Comparison of ENCODE assay signal across 1 cellular context in genomic region chr4:6974138-6974848, GRCh38.
TF ChIP-seq lines count a peak whose summit lies in the region.

No MANE protein-coding gene starts in this region.

TF ChIP-seq in HepG2, 621 proteins besides CTCF, POLR2A, EP300 and RAD21 (continued from another document and continues in another):
- TF ChIP-seq, protein P1, sequence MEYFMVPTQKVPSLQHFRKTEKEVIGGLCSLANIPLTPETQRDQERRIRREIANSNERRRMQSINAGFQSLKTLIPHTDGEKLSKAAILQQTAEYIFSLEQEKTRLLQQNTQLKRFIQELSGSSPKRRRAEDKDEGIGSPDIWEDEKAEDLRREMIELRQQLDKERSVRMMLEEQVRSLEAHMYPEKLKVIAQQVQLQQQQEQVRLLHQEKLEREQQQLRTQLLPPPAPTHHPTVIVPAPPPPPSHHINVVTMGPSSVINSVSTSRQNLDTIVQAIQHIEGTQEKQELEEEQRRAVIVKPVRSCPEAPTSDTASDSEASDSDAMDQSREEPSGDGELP (IDR thresholded peaks at IDR 0.05; ENCODE audit: borderline replicate concordance, low read depth) = peak; percentile 99
- no peak for TF ChIP-seq GLI4 (CRISPR knock-in tag; IDR thresholded peaks at IDR 0.05; ENCODE audit: borderline replicate concordance)
- TF ChIP-seq PHF21A (CRISPR knock-in tag; IDR thresholded peaks at IDR 0.05) = no peak
- TF ChIP-seq PRMT3 (CRISPR knock-in tag; IDR thresholded peaks at IDR 0.05; ENCODE audit: borderline replicate concordance, low read depth) = no peak
- no peak for TF ChIP-seq FOXA3 (CRISPR knock-in tag; IDR thresholded peaks at IDR 0.05)
- TF ChIP-seq SIN3A (IDR thresholded peaks at IDR 0.05; ENCODE audit: borderline replicate concordance, low read depth, low read length) = 0 out of 2 replicates have a peak, but pooled peaks have one; percentile 34
- TF ChIP-seq PPARG (CRISPR knock-in tag; conservative IDR thresholded peaks at IDR 0.05) = no peak
- no peak for TF ChIP-seq SP2 (CRISPR knock-in tag; IDR thresholded peaks at IDR 0.05)
- TF ChIP-seq GPN1 (CRISPR knock-in tag; IDR thresholded peaks at IDR 0.05; ENCODE audit: borderline replicate concordance) = no peak
- TF ChIP-seq, protein P2, sequence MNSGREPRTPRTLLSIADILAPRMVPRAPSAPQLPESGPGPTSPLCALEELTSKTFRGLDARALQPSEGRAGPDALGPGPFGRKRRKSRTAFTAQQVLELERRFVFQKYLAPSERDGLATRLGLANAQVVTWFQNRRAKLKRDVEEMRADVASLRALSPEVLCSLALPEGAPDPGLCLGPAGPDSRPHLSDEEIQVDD (CRISPR knock-in tag; IDR thresholded peaks at IDR 0.05; ENCODE audit: borderline replicate concordance) = no peak
- TF ChIP-seq SETDB1 (CRISPR knock-in tag; IDR thresholded peaks at IDR 0.05; ENCODE audit: borderline replicate concordance) = no peak
- TF ChIP-seq, protein P3, sequence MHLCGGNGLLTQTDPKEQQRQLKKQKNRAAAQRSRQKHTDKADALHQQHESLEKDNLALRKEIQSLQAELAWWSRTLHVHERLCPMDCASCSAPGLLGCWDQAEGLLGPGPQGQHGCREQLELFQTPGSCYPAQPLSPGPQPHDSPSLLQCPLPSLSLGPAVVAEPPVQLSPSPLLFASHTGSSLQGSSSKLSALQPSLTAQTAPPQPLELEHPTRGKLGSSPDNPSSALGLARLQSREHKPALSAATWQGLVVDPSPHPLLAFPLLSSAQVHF (CRISPR knock-in tag; IDR thresholded peaks at IDR 0.05) = no peak
- TF ChIP-seq NCOA5 (CRISPR knock-in tag; IDR thresholded peaks at IDR 0.05) = no peak
- TF ChIP-seq MED13 (CRISPR knock-in tag; IDR thresholded peaks at IDR 0.05) = no peak
- TF ChIP-seq MBD4 (IDR thresholded peaks at IDR 0.05; ENCODE audit: borderline replicate concordance, low read length) = no peak
- TF ChIP-seq ZSCAN9 (CRISPR knock-in tag; IDR thresholded peaks at IDR 0.05; ENCODE audit: borderline replicate concordance) = 0 out of 2 replicates have a peak, but pooled peaks have one; percentile 44
- TF ChIP-seq, protein P4, sequence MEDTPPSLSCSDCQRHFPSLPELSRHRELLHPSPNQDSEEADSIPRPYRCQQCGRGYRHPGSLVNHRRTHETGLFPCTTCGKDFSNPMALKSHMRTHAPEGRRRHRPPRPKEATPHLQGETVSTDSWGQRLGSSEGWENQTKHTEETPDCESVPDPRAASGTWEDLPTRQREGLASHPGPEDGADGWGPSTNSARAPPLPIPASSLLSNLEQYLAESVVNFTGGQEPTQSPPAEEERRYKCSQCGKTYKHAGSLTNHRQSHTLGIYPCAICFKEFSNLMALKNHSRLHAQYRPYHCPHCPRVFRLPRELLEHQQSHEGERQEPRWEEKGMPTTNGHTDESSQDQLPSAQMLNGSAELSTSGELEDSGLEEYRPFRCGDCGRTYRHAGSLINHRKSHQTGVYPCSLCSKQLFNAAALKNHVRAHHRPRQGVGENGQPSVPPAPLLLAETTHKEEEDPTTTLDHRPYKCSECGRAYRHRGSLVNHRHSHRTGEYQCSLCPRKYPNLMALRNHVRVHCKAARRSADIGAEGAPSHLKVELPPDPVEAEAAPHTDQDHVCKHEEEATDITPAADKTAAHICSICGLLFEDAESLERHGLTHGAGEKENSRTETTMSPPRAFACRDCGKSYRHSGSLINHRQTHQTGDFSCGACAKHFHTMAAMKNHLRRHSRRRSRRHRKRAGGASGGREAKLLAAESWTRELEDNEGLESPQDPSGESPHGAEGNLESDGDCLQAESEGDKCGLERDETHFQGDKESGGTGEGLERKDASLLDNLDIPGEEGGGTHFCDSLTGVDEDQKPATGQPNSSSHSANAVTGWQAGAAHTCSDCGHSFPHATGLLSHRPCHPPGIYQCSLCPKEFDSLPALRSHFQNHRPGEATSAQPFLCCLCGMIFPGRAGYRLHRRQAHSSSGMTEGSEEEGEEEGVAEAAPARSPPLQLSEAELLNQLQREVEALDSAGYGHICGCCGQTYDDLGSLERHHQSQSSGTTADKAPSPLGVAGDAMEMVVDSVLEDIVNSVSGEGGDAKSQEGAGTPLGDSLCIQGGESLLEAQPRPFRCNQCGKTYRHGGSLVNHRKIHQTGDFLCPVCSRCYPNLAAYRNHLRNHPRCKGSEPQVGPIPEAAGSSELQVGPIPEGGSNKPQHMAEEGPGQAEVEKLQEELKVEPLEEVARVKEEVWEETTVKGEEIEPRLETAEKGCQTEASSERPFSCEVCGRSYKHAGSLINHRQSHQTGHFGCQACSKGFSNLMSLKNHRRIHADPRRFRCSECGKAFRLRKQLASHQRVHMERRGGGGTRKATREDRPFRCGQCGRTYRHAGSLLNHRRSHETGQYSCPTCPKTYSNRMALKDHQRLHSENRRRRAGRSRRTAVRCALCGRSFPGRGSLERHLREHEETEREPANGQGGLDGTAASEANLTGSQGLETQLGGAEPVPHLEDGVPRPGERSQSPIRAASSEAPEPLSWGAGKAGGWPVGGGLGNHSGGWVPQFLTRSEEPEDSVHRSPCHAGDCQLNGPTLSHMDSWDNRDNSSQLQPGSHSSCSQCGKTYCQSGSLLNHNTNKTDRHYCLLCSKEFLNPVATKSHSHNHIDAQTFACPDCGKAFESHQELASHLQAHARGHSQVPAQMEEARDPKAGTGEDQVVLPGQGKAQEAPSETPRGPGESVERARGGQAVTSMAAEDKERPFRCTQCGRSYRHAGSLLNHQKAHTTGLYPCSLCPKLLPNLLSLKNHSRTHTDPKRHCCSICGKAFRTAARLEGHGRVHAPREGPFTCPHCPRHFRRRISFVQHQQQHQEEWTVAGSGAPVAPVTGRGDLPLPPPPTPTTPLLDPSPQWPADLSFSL (CRISPR knock-in tag; IDR thresholded peaks at IDR 0.05) = 0 out of 2 replicates have a peak, but pooled peaks have one; percentile 14
- no peak for TF ChIP-seq SNAPC2 (CRISPR knock-in tag; IDR thresholded peaks at IDR 0.05)
- TF ChIP-seq STAG1 (CRISPR knock-in tag; IDR thresholded peaks at IDR 0.05) = peak; percentile 78
- no peak for TF ChIP-seq RFX5 (IDR thresholded peaks at IDR 0.05; ENCODE audit: low read depth, low read length)
- TF ChIP-seq, protein P5, sequence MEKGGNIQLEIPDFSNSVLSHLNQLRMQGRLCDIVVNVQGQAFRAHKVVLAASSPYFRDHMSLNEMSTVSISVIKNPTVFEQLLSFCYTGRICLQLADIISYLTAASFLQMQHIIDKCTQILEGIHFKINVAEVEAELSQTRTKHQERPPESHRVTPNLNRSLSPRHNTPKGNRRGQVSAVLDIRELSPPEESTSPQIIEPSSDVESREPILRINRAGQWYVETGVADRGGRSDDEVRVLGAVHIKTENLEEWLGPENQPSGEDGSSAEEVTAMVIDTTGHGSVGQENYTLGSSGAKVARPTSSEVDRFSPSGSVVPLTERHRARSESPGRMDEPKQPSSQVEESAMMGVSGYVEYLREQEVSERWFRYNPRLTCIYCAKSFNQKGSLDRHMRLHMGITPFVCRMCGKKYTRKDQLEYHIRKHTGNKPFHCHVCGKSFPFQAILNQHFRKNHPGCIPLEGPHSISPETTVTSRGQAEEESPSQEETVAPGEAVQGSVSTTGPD (CRISPR knock-in tag; IDR thresholded peaks at IDR 0.05) = no peak
- TF ChIP-seq, protein P6, sequence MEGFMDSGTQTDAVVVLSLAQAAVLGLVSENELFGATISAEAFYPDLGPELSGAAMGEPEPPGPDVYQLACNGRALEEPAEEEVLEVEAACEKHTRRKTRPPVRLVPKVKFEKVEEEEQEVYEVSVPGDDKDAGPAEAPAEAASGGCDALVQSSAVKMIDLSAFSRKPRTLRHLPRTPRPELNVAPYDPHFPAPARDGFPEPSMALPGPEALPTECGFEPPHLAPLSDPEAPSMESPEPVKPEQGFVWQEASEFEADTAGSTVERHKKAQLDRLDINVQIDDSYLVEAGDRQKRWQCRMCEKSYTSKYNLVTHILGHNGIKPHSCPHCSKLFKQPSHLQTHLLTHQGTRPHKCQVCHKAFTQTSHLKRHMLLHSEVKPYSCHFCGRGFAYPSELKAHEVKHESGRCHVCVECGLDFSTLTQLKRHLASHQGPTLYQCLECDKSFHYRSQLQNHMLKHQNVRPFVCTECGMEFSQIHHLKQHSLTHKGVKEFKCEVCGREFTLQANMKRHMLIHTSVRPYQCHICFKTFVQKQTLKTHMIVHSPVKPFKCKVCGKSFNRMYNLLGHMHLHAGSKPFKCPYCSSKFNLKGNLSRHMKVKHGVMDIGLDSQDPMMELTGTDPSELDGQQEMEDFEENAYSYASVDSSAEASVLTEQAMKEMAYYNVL (CRISPR knock-in tag; IDR thresholded peaks at IDR 0.05; ENCODE audit: borderline replicate concordance) = no peak
- TF ChIP-seq MXI1 (IDR thresholded peaks at IDR 0.05; ENCODE audit: borderline replicate concordance, low read depth, low read length) = peak; percentile 23; the same call in 1 of the 3 replicates
- TF ChIP-seq, protein P7, sequence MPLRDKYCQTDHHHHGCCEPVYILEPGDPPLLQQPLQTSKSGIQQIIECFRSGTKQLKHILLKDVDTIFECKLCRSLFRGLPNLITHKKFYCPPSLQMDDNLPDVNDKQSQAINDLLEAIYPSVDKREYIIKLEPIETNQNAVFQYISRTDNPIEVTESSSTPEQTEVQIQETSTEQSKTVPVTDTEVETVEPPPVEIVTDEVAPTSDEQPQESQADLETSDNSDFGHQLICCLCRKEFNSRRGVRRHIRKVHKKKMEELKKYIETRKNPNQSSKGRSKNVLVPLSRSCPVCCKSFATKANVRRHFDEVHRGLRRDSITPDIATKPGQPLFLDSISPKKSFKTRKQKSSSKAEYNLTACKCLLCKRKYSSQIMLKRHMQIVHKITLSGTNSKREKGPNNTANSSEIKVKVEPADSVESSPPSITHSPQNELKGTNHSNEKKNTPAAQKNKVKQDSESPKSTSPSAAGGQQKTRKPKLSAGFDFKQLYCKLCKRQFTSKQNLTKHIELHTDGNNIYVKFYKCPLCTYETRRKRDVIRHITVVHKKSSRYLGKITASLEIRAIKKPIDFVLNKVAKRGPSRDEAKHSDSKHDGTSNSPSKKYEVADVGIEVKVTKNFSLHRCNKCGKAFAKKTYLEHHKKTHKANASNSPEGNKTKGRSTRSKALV (CRISPR knock-in tag; IDR thresholded peaks at IDR 0.05) = no peak
- TF ChIP-seq, protein P8, sequence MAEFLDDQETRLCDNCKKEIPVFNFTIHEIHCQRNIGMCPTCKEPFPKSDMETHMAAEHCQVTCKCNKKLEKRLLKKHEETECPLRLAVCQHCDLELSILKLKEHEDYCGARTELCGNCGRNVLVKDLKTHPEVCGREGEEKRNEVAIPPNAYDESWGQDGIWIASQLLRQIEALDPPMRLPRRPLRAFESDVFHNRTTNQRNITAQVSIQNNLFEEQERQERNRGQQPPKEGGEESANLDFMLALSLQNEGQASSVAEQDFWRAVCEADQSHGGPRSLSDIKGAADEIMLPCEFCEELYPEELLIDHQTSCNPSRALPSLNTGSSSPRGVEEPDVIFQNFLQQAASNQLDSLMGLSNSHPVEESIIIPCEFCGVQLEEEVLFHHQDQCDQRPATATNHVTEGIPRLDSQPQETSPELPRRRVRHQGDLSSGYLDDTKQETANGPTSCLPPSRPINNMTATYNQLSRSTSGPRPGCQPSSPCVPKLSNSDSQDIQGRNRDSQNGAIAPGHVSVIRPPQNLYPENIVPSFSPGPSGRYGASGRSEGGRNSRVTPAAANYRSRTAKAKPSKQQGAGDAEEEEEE (CRISPR knock-in tag; IDR thresholded peaks at IDR 0.05; ENCODE audit: borderline replicate concordance) = no peak
- peak; percentile 45; the same call in 1 of the 2 replicates for TF ChIP-seq RXRB (CRISPR knock-in tag; IDR thresholded peaks at IDR 0.05; ENCODE audit: borderline replicate concordance)
- TF ChIP-seq, protein P9, sequence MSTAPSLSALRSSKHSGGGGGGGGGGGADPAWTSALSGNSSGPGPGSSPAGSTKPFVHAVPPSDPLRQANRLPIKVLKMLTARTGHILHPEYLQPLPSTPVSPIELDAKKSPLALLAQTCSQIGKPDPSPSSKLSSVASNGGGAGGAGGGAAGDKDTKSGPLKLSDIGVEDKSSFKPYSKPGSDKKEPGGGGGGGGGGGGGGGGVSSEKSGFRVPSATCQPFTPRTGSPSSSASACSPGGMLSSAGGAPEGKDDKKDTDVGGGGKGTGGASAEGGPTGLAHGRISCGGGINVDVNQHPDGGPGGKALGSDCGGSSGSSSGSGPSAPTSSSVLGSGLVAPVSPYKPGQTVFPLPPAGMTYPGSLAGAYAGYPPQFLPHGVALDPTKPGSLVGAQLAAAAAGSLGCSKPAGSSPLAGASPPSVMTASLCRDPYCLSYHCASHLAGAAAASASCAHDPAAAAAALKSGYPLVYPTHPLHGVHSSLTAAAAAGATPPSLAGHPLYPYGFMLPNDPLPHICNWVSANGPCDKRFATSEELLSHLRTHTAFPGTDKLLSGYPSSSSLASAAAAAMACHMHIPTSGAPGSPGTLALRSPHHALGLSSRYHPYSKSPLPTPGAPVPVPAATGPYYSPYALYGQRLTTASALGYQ (CRISPR knock-in tag; IDR thresholded peaks at IDR 0.05) = no peak
- TF ChIP-seq HIC2 (CRISPR knock-in tag; IDR thresholded peaks at IDR 0.05; ENCODE audit: low read depth) = no peak
- no peak for TF ChIP-seq CBX5 (CRISPR knock-in tag; IDR thresholded peaks at IDR 0.05; ENCODE audit: borderline replicate concordance)
- TF ChIP-seq ZNF17 (CRISPR knock-in tag; IDR thresholded peaks at IDR 0.05) = no peak
